In genomic region chr2:145649061-145649460, GRCh38 we compare ENCODE assay signal across 22 cellular contexts.
DNase-seq lines count a peak whose midpoint lies in the region; ATAC-seq, FAIRE-seq and TF ChIP-seq lines count a peak whose summit lies in the region.
"Had no signal": no experiment of that assay in that cellular context is flagged by ENCODE, and none has a peak within 500 bp of the region (broad histone marks: within the 10 kb centered on the region; RNA-seq: fewer than 3 reads in every experiment).

No MANE protein-coding gene starts in this region.

- in situ Hi-C loops in K562 (cut with MboI) = no loop called here

- H3K27me3 ChIP-seq in K562 (ENCODE audit: control insufficient read depth in 2 of 2, insufficient read depth in 2 of 2, low read length in 2 of 2) = no peaks in the 10 kb centered on the region
- H3K27me3 ChIP-seq: BLaER1 treated with 17β-estradiol and CSF1 and Interleukin-3, amounts not matched to agents 10 nM and 100 nM had no signal

- H3K27ac ChIP-seq in HEK293 (ENCODE audit: extremely low read depth, low read depth, low read length) = no peak overlapping the region
- no peak overlapping the region for H3K27ac ChIP-seq in K562 (ENCODE audit: extremely low read depth, low read depth, low read length)
- H3K27ac ChIP-seq: 22Rv1; A549; BLaER1 treated with 17β-estradiol and CSF1 and Interleukin-3, amounts not matched to agents 10 nM and 100 nM; C4-2B had no signal

- no peak overlapping the region for H3K4me2 ChIP-seq in K562 (ENCODE audit: insufficient read depth, low read length)
- H3K4me2 ChIP-seq: A549; BLaER1 treated with 17β-estradiol and CSF1 and Interleukin-3, amounts not matched to agents 10 nM and 100 nM had no signal

- TF ChIP-seq RAD21 in K562 (CRISPR knock-in tag; conservative IDR thresholded peaks at IDR 0.05 in 1 of 2, IDR thresholded peaks at IDR 0.05 in 1 of 2) = no peak

- FAIRE-seq in K562 (lab: Jason Lieb, UNC) = no peak
- FAIRE-seq: A549, D721Med, GM12878, GM12892, GM18507 had no signal

- DNase-seq in K562 (ENCODE audit: extremely low read depth in 1 of 4, low spot score in 3 of 4) (no peak), iris pigment epithelial cell (ENCODE audit: low read depth) (peak; percentile 79), DMS79 (lab: John Stamatoyannopoulos, UW) (no peak)
- no peak for DNase-seq in activated effector memory CD4-positive, alpha-beta T cell treated with Interleukin-2 at 50 U/mL for 16 hours
- DNase-seq: AML-193; Caco-2; Calu3; CD4-positive, alpha-beta T cell; CD8-positive, alpha-beta T cell; DND-41; EL; GDM1 had no signal

- no peak overlapping the region for H3K9ac ChIP-seq in K562 (ENCODE audit: insufficient read depth in 1 of 2, low read depth in 2 of 2, low read length in 2 of 2)
- H3K9ac ChIP-seq: BLaER1 treated with 17β-estradiol and CSF1 and Interleukin-3, amounts not matched to agents 10 nM and 100 nM had no signal

- no peaks in the 10 kb centered on the region for H3K36me3 ChIP-seq in HEK293 (ENCODE audit: control insufficient read depth in 2 of 2, insufficient read depth in 1 of 2, low read length in 2 of 2)
- H3K36me3 ChIP-seq in K562 (ENCODE audit: control insufficient read depth, insufficient read depth, low read length) = no peaks in the 10 kb centered on the region
- H3K36me3 ChIP-seq: BLaER1 treated with 17β-estradiol and CSF1 and Interleukin-3, amounts not matched to agents 10 nM and 100 nM had no signal

- H3K4me1 ChIP-seq in HEK293 (ENCODE audit: control insufficient read depth, insufficient read depth, low read length) (no peaks in the 10 kb centered on the region), K562 (replicated peaks in 1 of 2; ENCODE audit: control insufficient read depth in 2 of 2, insufficient read depth in 2 of 2, low read length in 2 of 2) (no peaks in the 10 kb centered on the region)
- H3K4me1 ChIP-seq: Caco-2 had no signal

- no TSS peak for BruUV-seq in K562 (replicated peaks; lab: Mats Ljungman, UMichigan)

- H4K20me1 ChIP-seq in K562 (replicated peaks; ENCODE audit: control insufficient read depth, insufficient read depth, low read length) = no peaks in the 10 kb centered on the region
- H4K20me1 ChIP-seq: BLaER1 treated with 17β-estradiol and CSF1 and Interleukin-3, amounts not matched to agents 10 nM and 100 nM had no signal

- 66% methylated on average over 4 of the region's 4 CpGs for WGBS in K562 (ENCODE audit: insufficient coverage, low coverage, missing lambda C conversion rate)

- H2AFZ ChIP-seq in K562 (ENCODE audit: low read depth, low read length) = peak overlapping the region; percentile 30; the same call in 1 of the 2 replicates

- CTCF ChIA-PET in HEK293 (lab: Yijun Ruan, JAX) = no interaction called here
- CTCF ChIA-PET in K562 (lab: Yijun Ruan, JAX; ENCODE audit: low intra/inter-chr PET ratio) = no interaction called here

- TF ChIP-seq POLR2A in K562 (conservative IDR thresholded peaks at IDR 0.05) = no peak

- no peaks in the 10 kb centered on the region for H3K9me1 ChIP-seq in K562 (ENCODE audit: control insufficient read depth, insufficient read depth, low read length)

- POLR2A ChIA-PET in HEK293 (lab: Yijun Ruan, JAX) (no interaction called here), K562 (lab: Yijun Ruan, JAX) (no interaction called here)

- TF ChIP-seq CTCF in HEK293 (tag by site-specific recombination; IDR thresholded peaks at IDR 0.05) (no peak), K562 (IDR thresholded peaks at IDR 0.05 in 2 of 3, conservative IDR thresholded peaks at IDR 0.05 in 1 of 3; ENCODE audit: insufficient read depth in 2 of 3, low read depth in 1 of 3, low read length in 3 of 3) (no peak)

- H3K4me3 ChIP-seq in HEK293 (ENCODE audit: low read depth, low read length) = no peak overlapping the region
- no peak overlapping the region for H3K4me3 ChIP-seq in K562
- H3K4me3 ChIP-seq: A549; BLaER1 treated with 17β-estradiol and CSF1 and Interleukin-3, amounts not matched to agents 10 nM and 100 nM; GM12878 had no signal

- TF ChIP-seq EP300 in K562 (IDR thresholded peaks at IDR 0.05; ENCODE audit: low read length) = no peak

- intact Hi-C loops in K562 (cut with micrococcal nuclease) = no loop called here

- no peak for ATAC-seq in K562
- no peak for ATAC-seq in HG03095 (IDR thresholded peaks at IDR 0.05; ENCODE audit: unreplicated experiment)
- ATAC-seq: A549; CD8-positive, alpha-beta T cell; GM12878 had no signal

- H3K9me3 ChIP-seq in HEK293 (ENCODE audit: control insufficient read depth, insufficient read depth, low read depth, low read length) (no peaks in the 10 kb centered on the region), K562 (replicated peaks; ENCODE audit: control insufficient read depth, insufficient read depth, low read depth, low read length) (no peaks in the 10 kb centered on the region)
- H3K9me3 ChIP-seq: A549; BLaER1 treated with 17β-estradiol and CSF1 and Interleukin-3, amounts not matched to agents 10 nM and 100 nM; Caco-2 had no signal

- no peaks in the 10 kb centered on the region for H3K79me2 ChIP-seq in K562 (ENCODE audit: control insufficient read depth, insufficient read depth, low read length)

TF ChIP-seq in HEK293, 187 proteins besides CTCF, POLR2A, EP300 and RAD21:
- TF ChIP-seq ZNF274 (IDR thresholded peaks at IDR 0.05; ENCODE audit: low read length) (0 out of 2 replicates have a peak, but pooled peaks have one; percentile 21), ZNF274 (tag by site-specific recombination; IDR thresholded peaks at IDR 0.05; ENCODE audit: borderline replicate concordance) (no peak), ZNF624 (tag by site-specific recombination; IDR thresholded peaks at IDR 0.05) (no peak)
TF ChIP-seq in HEK293: peak in this region for 1.

TF ChIP-seq in K562, 482 proteins besides CTCF, POLR2A, EP300 and RAD21:
- no peak for TF ChIP-seq PKNOX1 (IDR thresholded peaks at IDR 0.05)
- no peak for TF ChIP-seq MAZ (CRISPR knock-in tag; conservative IDR thresholded peaks at IDR 0.05 in 1 of 2, IDR thresholded peaks at IDR 0.05 in 1 of 2)
- TF ChIP-seq BDP1 (IDR thresholded peaks at IDR 0.05; ENCODE audit: insufficient read depth, insufficient read length) = no peak
- TF ChIP-seq EWSR1 (IDR thresholded peaks at IDR 0.05; ENCODE audit: borderline replicate concordance, low read depth, partially characterized antibody) = no peak
- no peak for TF ChIP-seq GATAD2B (IDR thresholded peaks at IDR 0.05; ENCODE audit: borderline replicate concordance)
- no peak for TF ChIP-seq CHAMP1 (IDR thresholded peaks at IDR 0.05)
- TF ChIP-seq MAFK (IDR thresholded peaks at IDR 0.05; ENCODE audit: low read length) = no peak
- no peak for TF ChIP-seq WHSC1 (IDR thresholded peaks at IDR 0.05; ENCODE audit: low read length)
- no peak for TF ChIP-seq CREB3 (tag; conservative IDR thresholded peaks at IDR 0.05; ENCODE audit: low read depth)
- no peak for TF ChIP-seq STAT5B (CRISPR knock-in tag; IDR thresholded peaks at IDR 0.05)
- no peak for TF ChIP-seq PHB (CRISPR knock-in tag; IDR thresholded peaks at IDR 0.05)
